25 cellular contexts compared by ENCODE assay signal in the genomic region with DNA sequence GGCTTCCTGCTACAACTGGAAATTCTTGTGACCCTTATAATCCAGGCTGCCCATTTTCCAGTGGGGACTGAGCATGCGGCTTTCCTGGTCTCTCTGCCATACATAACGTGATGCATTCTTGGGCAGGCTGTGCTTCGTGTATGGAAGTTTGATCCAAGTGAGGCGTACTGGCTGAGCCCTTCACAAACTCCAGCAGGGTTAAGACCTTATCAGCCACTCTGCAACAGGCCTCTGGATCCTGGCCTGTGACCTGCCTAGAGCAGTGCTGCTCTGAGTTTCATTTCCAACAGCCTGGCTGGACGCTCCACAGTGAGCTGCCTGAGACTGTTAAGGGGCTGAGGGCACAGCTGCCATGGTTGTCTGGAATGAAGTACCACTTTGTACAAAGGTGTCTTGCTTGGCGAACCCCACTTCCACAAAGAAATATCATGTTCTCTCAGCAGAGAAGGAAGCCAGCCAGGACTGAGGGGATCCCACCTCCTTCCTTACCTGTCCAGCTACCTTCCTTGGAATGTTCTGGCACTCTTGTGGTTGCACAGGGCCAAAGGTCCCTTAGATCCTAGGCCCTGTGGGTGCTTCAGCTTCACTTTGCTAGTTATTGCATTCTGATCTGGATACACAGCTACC. TPM values are rescaled to one million over a fixed set of nuclear protein-coding genes. Genes with fewer than 3 reads are reported as not detected.
A peak's percentile ranks its signal among the peaks of the same experiment; 100 is the strongest.
DNase-seq lines count a peak whose midpoint lies in the region; ATAC-seq, FAIRE-seq and TF ChIP-seq lines count a peak whose summit lies in the region.
"Had no signal": no experiment of that assay in that cellular context is flagged by ENCODE, and none has a peak within 500 bp of the region (broad histone marks: within the 10 kb centered on the region; RNA-seq: fewer than 3 reads in every experiment).

No MANE protein-coding gene starts in this region.

- H3K4me1 Mint-ChIP-seq in osteocyte (ENCODE audit: unreplicated experiment) = peaks cover 3% of the 10 kb centered on the region
- H3K4me1 Mint-ChIP-seq: CD4-positive, alpha-beta memory T cell had no signal

- H3K4me1 ChIP-seq in body of pancreas (peaks cover 24% of the 10 kb centered on the region), right cardiac atrium (ENCODE audit: control insufficient read depth, insufficient read depth, low read length) (no peaks in the 10 kb centered on the region), pancreas (peaks cover 11 to 27% (median 14%) of the 10 kb centered on the region in 3 donors)

- H3K27ac Mint-ChIP-seq in osteocyte (ENCODE audit: unreplicated experiment) = no peak overlapping the region
- H3K27ac Mint-ChIP-seq: CD4-positive, alpha-beta memory T cell had no signal

- intact Hi-C loops in body of pancreas (cut with DNase I) (no loop called here), cardiac septum (cut with DNase I) (loop anchor here (5.0 kb wide), 1 partner anchor 36 kb away; no protein-coding TSS in a partner anchor), right cardiac atrium (cut with DNase I) (no loop called here), pancreas (cut with DNase I) (no loop called here)

- no peak for FAIRE-seq in pancreas (lab: Jason Lieb, UNC)
- FAIRE-seq: G401.6 had no signal

- peak in 2 of 4 donors; percentile 35 to 57 for DNase-seq in body of pancreas
- DNase-seq in cardiac septum (ENCODE audit: low spot score) = peak; percentile 80
- peak in 1 of 3 donors; percentile 48 for DNase-seq in right cardiac atrium
- DNase-seq in pancreas = no peak
- no peak for DNase-seq in NCI-H146 treated with DMSO at 0.1 percent for 48 hours (lab: John Stamatoyannopoulos, UW; ENCODE audit: unreplicated experiment)
- DNase-seq in osteocyte (ENCODE audit: extremely low spot score, unreplicated experiment) = no peak
- DNase-seq: C1 segment of cervical spinal cord; CD4-positive, alpha-beta memory T cell; COR-L47; DMS53; GM23248; H9; Kasumi-1; NCI-H1092 treated with DMSO at 0.1 percent for 48 hours; NCI-H1436; NCI-H1930; NCI-H526 treated with DMSO at 0.1 percent for 48 hours; PC-9; SHP77 had no signal

- no peak for TF ChIP-seq POLR2A in body of pancreas (IDR thresholded peaks at IDR 0.05)

- ATAC-seq in body of pancreas = peak; percentile 40
- ATAC-seq in right cardiac atrium = peak; percentile 42 to 74
- peak; percentile 36 to 65 (median 48) for ATAC-seq in pancreas
- ATAC-seq in HG03469 (IDR thresholded peaks at IDR 0.05; ENCODE audit: unreplicated experiment) = no peak

- TF ChIP-seq CTCF in body of pancreas (IDR thresholded peaks at IDR 0.05) (no peak), pancreas (IDR thresholded peaks at IDR 0.05) (no peak), osteocyte (IDR thresholded peaks at IDR 0.05) (no peak)

- WGBS in body of pancreas, 2 donors = 58 to 66% methylated on average over 5 to 6 of the region's 6 CpGs
- 57% methylated on average over 6 of the region's 6 CpGs for WGBS in right cardiac atrium
- WGBS in pancreas, 2 donors = 57 to 59% methylated on average over 6 of the region's 6 CpGs

- H3K36me3 Mint-ChIP-seq in osteocyte (ENCODE audit: unreplicated experiment) = no peaks in the 10 kb centered on the region
- H3K36me3 Mint-ChIP-seq: CD4-positive, alpha-beta memory T cell had no signal

- H3K36me3 ChIP-seq in body of pancreas (replicated peaks in 1 of 2; ENCODE audit: insufficient read depth in 1 of 2, low read depth in 2 of 2) (no peaks in the 10 kb centered on the region), pancreas (no peaks in the 10 kb centered on the region)

- H3K4me3 ChIP-seq in body of pancreas = no peak overlapping the region
- H3K4me3 ChIP-seq in right cardiac atrium (ENCODE audit: low read length) = no peak overlapping the region
- no peak overlapping the region for H3K4me3 ChIP-seq in pancreas
- H3K4me3 ChIP-seq: GM23248, PC-9 had no signal

- H3K27ac ChIP-seq in body of pancreas = peak overlapping the region in 3 of 4 donors; percentile 12 to 57 (median 39)
- H3K27ac ChIP-seq in right cardiac atrium (ENCODE audit: low read length) = peak overlapping the region; percentile 15
- no peak overlapping the region for H3K27ac ChIP-seq in pancreas
- H3K27ac ChIP-seq: GM23248, HL-60, PC-9 had no signal

- H3K27me3 ChIP-seq in body of pancreas (no peaks in the 10 kb centered on the region), right cardiac atrium (ENCODE audit: control insufficient read depth, insufficient read depth) (no peaks in the 10 kb centered on the region), pancreas (no peaks in the 10 kb centered on the region)

- no peak overlapping the region for H3K4me3 Mint-ChIP-seq in osteocyte (ENCODE audit: unreplicated experiment)
- H3K4me3 Mint-ChIP-seq: CD4-positive, alpha-beta memory T cell; H9 had no signal

- H3K9me3 ChIP-seq in body of pancreas (no peaks in the 10 kb centered on the region), right cardiac atrium (ENCODE audit: control insufficient read depth, low read length) (no peaks in the 10 kb centered on the region), pancreas (no peaks in the 10 kb centered on the region)

- H3K27me3 Mint-ChIP-seq in osteocyte (ENCODE audit: unreplicated experiment) = peaks cover 4% of the 10 kb centered on the region

- no peaks in the 10 kb centered on the region for H3K9me3 Mint-ChIP-seq in osteocyte (ENCODE audit: unreplicated experiment)
- H3K9me3 Mint-ChIP-seq: CD4-positive, alpha-beta memory T cell; H9 had no signal

RNA-seq across cellular contexts. Expression of gene XPR1, which starts 28.5 kb away (rescaled TPM):
- total RNA-seq in body of pancreas (10 to 100 TPM; 11.5 to 13.0 TPM), cardiac septum (147 TPM), right cardiac atrium (10 to 100 TPM; 22.9 to 33.4 (median 31.5) TPM), pancreas (10 to 100 TPM; 10.6 to 25.3 (median 15.2) TPM), osteocyte (21.4 and 24.8 TPM in 2 replicates)
- polyA plus RNA-seq in right cardiac atrium (10.7 TPM), pancreas (1 to 10 TPM; 3.4 to 7.5 TPM)

RNA-seq across cellular contexts. Expression of gene OVAAL, which starts 44.6 kb away (rescaled TPM):
- total RNA-seq in body of pancreas (not detected), cardiac septum (6.3 TPM), right cardiac atrium (under 1 TPM; 0.39 to 0.69 (median 0.43) TPM), pancreas (not detected), osteocyte (not detected in 2 replicates)
- polyA plus RNA-seq in right cardiac atrium (1.7 TPM), pancreas (not detected)
- total RNA-seq: A673; CD4-positive, alpha-beta memory T cell; Daoy; GM23248; H9; NCI-H460; PC-9 had no signal
- polyA plus RNA-seq: CD4-positive, alpha-beta memory T cell; GM23248 had no signal

Comparison
In these comparisons a context has a peak if more than half of its experiments do, and no peak if none do; other contexts are left out.
1. H3K27ac ChIP-seq: peak in body of pancreas (3 of 4) and right cardiac atrium (single experiment); none in pancreas (0 of 4).